In genomic region chr22:22056809-22057594, GRCh38 we compare ENCODE assay signal across 1 cellular context.
TF ChIP-seq lines count a peak whose summit lies in the region.
"Not testable (repeated sequence)": the region's sequence is repeated elsewhere in the genome, so short reads cannot be mapped to it uniquely, and the experiment has no call there.

No MANE protein-coding gene starts in this region.

TF ChIP-seq in HepG2, 621 proteins besides CTCF, POLR2A, EP300 and RAD21 (continued from another document):
- TF ChIP-seq, protein P1, sequence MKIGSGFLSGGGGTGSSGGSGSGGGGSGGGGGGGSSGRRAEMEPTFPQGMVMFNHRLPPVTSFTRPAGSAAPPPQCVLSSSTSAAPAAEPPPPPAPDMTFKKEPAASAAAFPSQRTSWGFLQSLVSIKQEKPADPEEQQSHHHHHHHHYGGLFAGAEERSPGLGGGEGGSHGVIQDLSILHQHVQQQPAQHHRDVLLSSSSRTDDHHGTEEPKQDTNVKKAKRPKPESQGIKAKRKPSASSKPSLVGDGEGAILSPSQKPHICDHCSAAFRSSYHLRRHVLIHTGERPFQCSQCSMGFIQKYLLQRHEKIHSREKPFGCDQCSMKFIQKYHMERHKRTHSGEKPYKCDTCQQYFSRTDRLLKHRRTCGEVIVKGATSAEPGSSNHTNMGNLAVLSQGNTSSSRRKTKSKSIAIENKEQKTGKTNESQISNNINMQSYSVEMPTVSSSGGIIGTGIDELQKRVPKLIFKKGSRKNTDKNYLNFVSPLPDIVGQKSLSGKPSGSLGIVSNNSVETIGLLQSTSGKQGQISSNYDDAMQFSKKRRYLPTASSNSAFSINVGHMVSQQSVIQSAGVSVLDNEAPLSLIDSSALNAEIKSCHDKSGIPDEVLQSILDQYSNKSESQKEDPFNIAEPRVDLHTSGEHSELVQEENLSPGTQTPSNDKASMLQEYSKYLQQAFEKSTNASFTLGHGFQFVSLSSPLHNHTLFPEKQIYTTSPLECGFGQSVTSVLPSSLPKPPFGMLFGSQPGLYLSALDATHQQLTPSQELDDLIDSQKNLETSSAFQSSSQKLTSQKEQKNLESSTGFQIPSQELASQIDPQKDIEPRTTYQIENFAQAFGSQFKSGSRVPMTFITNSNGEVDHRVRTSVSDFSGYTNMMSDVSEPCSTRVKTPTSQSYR (CRISPR knock-in tag; IDR thresholded peaks at IDR 0.05; ENCODE audit: borderline replicate concordance): peak; percentile 85
- TF ChIP-seq SP5 (CRISPR knock-in tag; IDR thresholded peaks at IDR 0.05; ENCODE audit: borderline replicate concordance, low read depth) (peak; percentile 40; the same call in 1 of the 2 replicates), FOXA1 (CRISPR knock-in tag; IDR thresholded peaks at IDR 0.05) (peak; percentile 69; the same call in 1 of the 2 replicates), TEAD3 (CRISPR knock-in tag; optimal IDR thresholded peaks at IDR 0.05; ENCODE audit: borderline replicate concordance) (peak; percentile 32), FOXA3 (CRISPR knock-in tag; IDR thresholded peaks at IDR 0.05) (0 out of 2 replicates have a peak, but pooled peaks have one; percentile 47)
- TF ChIP-seq FOXA1 (IDR thresholded peaks at IDR 0.05): not testable (repeated sequence)
